ENCODE assay signal across 13 cellular contexts in genomic region chr21:45957986-45958610, GRCh38. TPM values are rescaled to one million over a fixed set of nuclear protein-coding genes. Genes with fewer than 3 reads are reported as not detected.
DNase-seq lines count a peak whose midpoint lies in the region; ATAC-seq and TF ChIP-seq lines count a peak whose summit lies in the region.
"Had no signal": no experiment of that assay in that cellular context is flagged by ENCODE, and none has a peak within 500 bp of the region (broad histone marks: within the 10 kb centered on the region; RNA-seq: fewer than 3 reads in every experiment).

No MANE protein-coding gene starts in this region.

- H3K9me3 ChIP-seq in IMR-90 (ENCODE audit: control insufficient read depth, insufficient read depth, low read length) (peaks cover 3% of the 10 kb centered on the region; the same call in 1 of the 2 replicates), tibial nerve (no peaks in the 10 kb centered on the region)

- no peak overlapping the region for H3K14ac ChIP-seq in IMR-90 (replicated peaks; ENCODE audit: low read depth, low read length)

- H3K27ac ChIP-seq in IMR-90 (ENCODE audit: insufficient read depth, low read length) (peak overlapping the region; percentile 21; the same call in 1 of the 2 replicates), tibial nerve (peak overlapping the region in 3 of 4 donors; percentile 23 to 74 (median 66))

- no peak overlapping the region for H4K5ac ChIP-seq in IMR-90 (ENCODE audit: low read depth, low read length)

- peaks cover 69% of the 10 kb centered on the region for H3K9me3 Mint-ChIP-seq in nephron progenitor cell
- H3K9me3 Mint-ChIP-seq: activated naive CD4-positive, alpha-beta T cell treated with anti-CD3 and anti-CD28 coated beads, Interleukin-2, amount 50 U/mL, for 24 hours had no signal

- H2AK5ac ChIP-seq in IMR-90 (ENCODE audit: low read depth, low read length): no peak overlapping the region

- no peak overlapping the region for H3K23ac ChIP-seq in IMR-90 (ENCODE audit: low read depth, low read length)

- peak overlapping the region; percentile 29 for H2AFZ ChIP-seq in IMR-90 (replicated peaks; ENCODE audit: low read length, poor library complexity)

- H3K4me2 ChIP-seq in IMR-90 (ENCODE audit: low read depth, low read length): 0 out of 2 replicates have a peak overlapping the region, but pooled peaks have one; percentile 5

- no peak overlapping the region for H2BK5ac ChIP-seq in IMR-90 (ENCODE audit: low read depth, low read length, poor library complexity, severe bottlenecking)

- H3K36me3 Mint-ChIP-seq in nephron progenitor cell (ENCODE audit: low read depth): peaks cover 8% of the 10 kb centered on the region

- H3K79me1 ChIP-seq in IMR-90 (ENCODE audit: low read depth in 1 of 2, low read length in 2 of 2): no peaks in the 10 kb centered on the region

- BruUV-seq in IMR-90 (replicated peaks; lab: Mats Ljungman, UMichigan): no TSS peak

- no peaks in the 10 kb centered on the region for H4K20me1 ChIP-seq in IMR-90 (ENCODE audit: insufficient read depth, low read length)

- POLR2A ChIA-PET in IMR-90 (lab: Charles Lee; ENCODE audit: unreplicated experiment): interaction anchor here (0.6 kb wide), 1 partner anchor 135 kb away, joined by 3 read pairs; no protein-coding TSS in a partner anchor

- TF ChIP-seq RAD21 in IMR-90 (IDR thresholded peaks at IDR 0.05; ENCODE audit: low read length): no peak

- no peaks in the 10 kb centered on the region for H3K27me3 ChIP-seq in IMR-90 (ENCODE audit: control insufficient read depth, insufficient read depth, low read length)
- H3K27me3 ChIP-seq in tibial nerve: no peaks in the 10 kb centered on the region
- H3K27me3 ChIP-seq: Peyer's patch had no signal

- no peak overlapping the region for H3K27ac Mint-ChIP-seq in nephron progenitor cell
- H3K27ac Mint-ChIP-seq: activated naive CD4-positive, alpha-beta T cell treated with anti-CD3 and anti-CD28 coated beads, Interleukin-2, amount 50 U/mL, for 24 hours had no signal

- TF ChIP-seq POLR2A in IMR-90 (IDR thresholded peaks at IDR 0.05; ENCODE audit: low read depth, low read length) (no peak), tibial nerve (IDR thresholded peaks at IDR 0.05) (no peak)

- WGBS in IMR-90 (ENCODE audit: extremely low coverage in 2 of 2, insufficient read length in 1 of 2), 2 experiments: 0% methylated on average over 1 of the region's 7 CpGs; no CpG with 5 or more reads in 1 of the 2 experiments
- WGBS in tibial nerve, 2 donors: 17 to 23% methylated on average over 7 of the region's 7 CpGs

- intact Hi-C loops in IMR-90 (cut with micrococcal nuclease): no loop called here

- peak in 1 of 2 donors; percentile 53 for TF ChIP-seq EP300 in tibial nerve (IDR thresholded peaks at IDR 0.05)

- no peak overlapping the region for H3K4me3 Mint-ChIP-seq in nephron progenitor cell
- H3K4me3 Mint-ChIP-seq: activated naive CD4-positive, alpha-beta T cell treated with anti-CD3 and anti-CD28 coated beads, Interleukin-2, amount 50 U/mL, for 24 hours had no signal

- H3K4ac ChIP-seq in IMR-90 (ENCODE audit: low read depth, low read length): no peak overlapping the region

- CTCF ChIA-PET in IMR-90 (lab: Yijun Ruan, JAX): interaction anchor here (0.9 to 1.1 kb wide), 2 partner anchors 12 to 15 kb away, joined by 7 to 9 read pairs; no protein-coding TSS in a partner anchor

- H4K91ac ChIP-seq in IMR-90 (ENCODE audit: insufficient read depth, low read depth, low read length): no peak overlapping the region; the same call in 1 of the 2 replicates

- peaks cover 2% of the 10 kb centered on the region; the same call in 1 of the 2 replicates for H3K4me1 ChIP-seq in IMR-90 (ENCODE audit: control insufficient read depth, insufficient read depth, low read length)
- peaks cover 0 to 39% (median 23%) of the 10 kb centered on the region in 4 donors for H3K4me1 ChIP-seq in tibial nerve
- H3K4me1 ChIP-seq: Peyer's patch had no signal

- no peak for TF ChIP-seq CTCF in IMR-90 (conservative IDR thresholded peaks at IDR 0.05; ENCODE audit: low read depth, low read length)
- no peak for TF ChIP-seq CTCF in fibroblast of pulmonary artery (IDR thresholded peaks at IDR 0.05; ENCODE audit: low read length, missing control alignments)
- no peak for TF ChIP-seq CTCF in tibial nerve (IDR thresholded peaks at IDR 0.05)
- TF ChIP-seq CTCF in nephron progenitor cell (IDR thresholded peaks at IDR 0.05): no peak

- H2BK120ac ChIP-seq in IMR-90 (ENCODE audit: low read depth, low read length): no peak overlapping the region; the same call in 1 of the 2 replicates

- H3K9me1 ChIP-seq in IMR-90 (ENCODE audit: insufficient read depth, low read length): 0 out of 2 replicates have a peak, but pooled peaks cover 5% of the 10 kb centered on the region

- peaks cover 24% of the 10 kb centered on the region for H3K4me1 Mint-ChIP-seq in nephron progenitor cell

- H3K27me3 Mint-ChIP-seq in nephron progenitor cell (ENCODE audit: low read depth, poor library complexity): peaks cover 32% of the 10 kb centered on the region

- no peak overlapping the region for H3K18ac ChIP-seq in IMR-90 (ENCODE audit: low read depth, low read length)

- H3K9ac ChIP-seq in IMR-90 (ENCODE audit: low read depth, low read length): 0 out of 2 replicates have a peak overlapping the region, but pooled peaks have one; percentile 12

- peak overlapping the region in 1 of 2 experiments; percentile 46; a peak in 1 of 4 replicates for H4K8ac ChIP-seq in IMR-90 (ENCODE audit: low read depth in 2 of 2, low read length in 2 of 2)

- peak; percentile 62 for ATAC-seq in IMR-90 (ENCODE audit: low read depth)

- H3K56ac ChIP-seq in IMR-90 (ENCODE audit: extremely low read depth, insufficient read depth, low read length): no peak overlapping the region

- H2BK20ac ChIP-seq in IMR-90 (ENCODE audit: low read depth, low read length): no peak overlapping the region

- H3K4me3 ChIP-seq in IMR-90 (ENCODE audit: insufficient read depth, low read depth, low read length): no peak overlapping the region
- H3K4me3 ChIP-seq in fibroblast of pulmonary artery (replicated peaks; ENCODE audit: low read depth, low read length): peak overlapping the region; percentile 4
- H3K4me3 ChIP-seq in tibial nerve: no peak overlapping the region
- H3K4me3 ChIP-seq: Peyer's patch had no signal

- in situ Hi-C loops in IMR-90 (cut with MboI; ENCODE audit: low sequenced_read_pairs): no loop called here

- no peaks in the 10 kb centered on the region for H3K36me3 ChIP-seq in IMR-90 (ENCODE audit: control insufficient read depth, insufficient read depth, low read length)
- no peaks in the 10 kb centered on the region for H3K36me3 ChIP-seq in tibial nerve
- H3K36me3 ChIP-seq: Peyer's patch had no signal

- peak; percentile 30 for DNase-seq in IMR-90
- DNase-seq in fibroblast of pulmonary artery (ENCODE audit: low read depth): peak; percentile 86
- DNase-seq in myocyte (ENCODE audit: low read depth): peak; percentile 63
- peak in 1 of 2 donors; percentile 48 for DNase-seq in tibial nerve (ENCODE audit: low spot score in 2 of 2)
- DNase-seq in globus pallidus (ENCODE audit: low spot score): no peak
- DNase-seq in nephron progenitor cell: no peak
- no peak for DNase-seq in nucleus accumbens (lab: John Stamatoyannopoulos, UW)
- no peak for DNase-seq in effector CD4-positive, alpha-beta T cell
- DNase-seq: activated CD8-positive, alpha-beta memory T cell treated with anti-CD3 and anti-CD28 coated beads for 24 hours; cortex of kidney; NCI-H1105 treated with DMSO at 0.1 percent for 48 hours had no signal

- H2BK15ac ChIP-seq in IMR-90 (ENCODE audit: low read depth, low read length): no peak overlapping the region

- H2AK9ac ChIP-seq in IMR-90 (replicated peaks; ENCODE audit: low read depth, low read length, poor library complexity): no peak overlapping the region

- dilution Hi-C loops in IMR-90 (cut with HindIII; ENCODE audit: low sequenced_read_pairs, unreplicated experiment): no loop called here

TF ChIP-seq in IMR-90, 13 proteins besides CTCF, POLR2A, EP300 and RAD21:
- TF ChIP-seq FOS (IDR thresholded peaks at IDR 0.05; ENCODE audit: low read depth, low read length): no peak
TF ChIP-seq in IMR-90: peak in this region for 0.

RNA-seq across cellular contexts. Expression of gene COL6A1, which starts 23.5 kb away (rescaled TPM):
- total RNA-seq in IMR-90 (2012; rRNA removed) (173 and 186 TPM in 2 replicates), myocyte (678 and 866 TPM in 2 replicates), tibial nerve (100 to 1,000 TPM; 356 to 669 (median 427) TPM)
- 1,556 and 1,578 TPM in 2 replicates for polyA plus RNA-seq in IMR-90 (2012; rRNA removed)
- 1,992 and 3,331 TPM in 2 replicates for polyA plus RNA-seq in IMR-90 (2012; cell fraction: cytosol; rRNA removed)
- 5,237 and 11,886 TPM in 2 replicates for polyA plus RNA-seq in IMR-90 (2012; cell fraction: nucleus; rRNA removed; ENCODE audit: low replicate concordance)
- 278 TPM for polyA plus RNA-seq in myocyte (2012)

Comparison
In these comparisons a context has a peak if more than half of its experiments do, and no peak if none do; other contexts are left out.
1. DNase-seq: peak in IMR-90 (single experiment), fibroblast of pulmonary artery (single experiment) and myocyte (single experiment); none in globus pallidus (single experiment), nephron progenitor cell (single experiment), nucleus accumbens (0 of 56) and effector CD4-positive, alpha-beta T cell (single experiment).